1 cellular context compared by ENCODE assay signal in the genomic region with DNA sequence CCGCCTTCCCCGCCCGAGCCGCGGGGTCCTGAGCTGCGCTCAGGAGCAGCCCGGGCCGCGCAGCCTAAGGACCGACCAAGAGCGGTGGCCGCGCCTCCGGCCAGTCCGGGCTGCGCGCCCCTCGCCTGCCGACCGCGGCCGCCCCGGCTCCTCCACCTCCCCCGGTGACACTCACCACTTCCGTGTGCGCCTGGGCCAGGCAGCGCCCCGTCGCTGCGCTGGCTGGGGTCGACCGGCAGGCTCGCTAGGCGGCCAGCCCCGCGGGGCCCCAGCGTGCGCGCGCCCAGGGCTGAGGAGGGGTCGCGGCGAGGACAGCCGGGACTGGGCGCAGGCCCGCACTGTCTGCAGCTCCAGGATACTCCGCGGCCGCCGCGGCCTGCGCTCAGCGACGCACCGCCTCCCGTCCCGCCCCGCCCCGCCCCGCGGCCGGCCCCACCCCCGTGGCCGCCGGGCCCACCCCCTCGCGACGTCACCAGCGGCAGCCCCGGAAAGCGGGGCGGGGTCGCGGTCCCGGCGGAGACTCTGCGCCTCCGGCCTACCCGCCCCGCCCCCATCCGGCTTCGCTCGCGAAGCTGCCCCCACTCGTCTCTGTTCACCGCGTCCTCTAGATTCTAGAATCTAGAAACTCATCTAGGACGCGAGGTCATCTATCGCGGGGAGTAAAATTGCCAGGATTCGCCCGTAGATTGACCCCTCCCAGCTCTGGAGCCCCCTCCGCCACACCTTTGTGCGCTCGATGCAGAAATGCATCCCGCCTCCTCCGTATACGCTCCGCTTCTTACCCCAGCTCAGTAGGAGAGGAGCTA.
TF ChIP-seq lines count a peak whose summit lies in the region.

A gene (minus strand): TSS at position 392 of the 806 bp plus-strand sequence. CDS start 80,285 bp downstream, outside the sequence.

TF ChIP-seq in HepG2, 621 proteins besides CTCF, POLR2A, EP300 and RAD21 (continued from another document and continues in another):
- TF ChIP-seq, protein P1, sequence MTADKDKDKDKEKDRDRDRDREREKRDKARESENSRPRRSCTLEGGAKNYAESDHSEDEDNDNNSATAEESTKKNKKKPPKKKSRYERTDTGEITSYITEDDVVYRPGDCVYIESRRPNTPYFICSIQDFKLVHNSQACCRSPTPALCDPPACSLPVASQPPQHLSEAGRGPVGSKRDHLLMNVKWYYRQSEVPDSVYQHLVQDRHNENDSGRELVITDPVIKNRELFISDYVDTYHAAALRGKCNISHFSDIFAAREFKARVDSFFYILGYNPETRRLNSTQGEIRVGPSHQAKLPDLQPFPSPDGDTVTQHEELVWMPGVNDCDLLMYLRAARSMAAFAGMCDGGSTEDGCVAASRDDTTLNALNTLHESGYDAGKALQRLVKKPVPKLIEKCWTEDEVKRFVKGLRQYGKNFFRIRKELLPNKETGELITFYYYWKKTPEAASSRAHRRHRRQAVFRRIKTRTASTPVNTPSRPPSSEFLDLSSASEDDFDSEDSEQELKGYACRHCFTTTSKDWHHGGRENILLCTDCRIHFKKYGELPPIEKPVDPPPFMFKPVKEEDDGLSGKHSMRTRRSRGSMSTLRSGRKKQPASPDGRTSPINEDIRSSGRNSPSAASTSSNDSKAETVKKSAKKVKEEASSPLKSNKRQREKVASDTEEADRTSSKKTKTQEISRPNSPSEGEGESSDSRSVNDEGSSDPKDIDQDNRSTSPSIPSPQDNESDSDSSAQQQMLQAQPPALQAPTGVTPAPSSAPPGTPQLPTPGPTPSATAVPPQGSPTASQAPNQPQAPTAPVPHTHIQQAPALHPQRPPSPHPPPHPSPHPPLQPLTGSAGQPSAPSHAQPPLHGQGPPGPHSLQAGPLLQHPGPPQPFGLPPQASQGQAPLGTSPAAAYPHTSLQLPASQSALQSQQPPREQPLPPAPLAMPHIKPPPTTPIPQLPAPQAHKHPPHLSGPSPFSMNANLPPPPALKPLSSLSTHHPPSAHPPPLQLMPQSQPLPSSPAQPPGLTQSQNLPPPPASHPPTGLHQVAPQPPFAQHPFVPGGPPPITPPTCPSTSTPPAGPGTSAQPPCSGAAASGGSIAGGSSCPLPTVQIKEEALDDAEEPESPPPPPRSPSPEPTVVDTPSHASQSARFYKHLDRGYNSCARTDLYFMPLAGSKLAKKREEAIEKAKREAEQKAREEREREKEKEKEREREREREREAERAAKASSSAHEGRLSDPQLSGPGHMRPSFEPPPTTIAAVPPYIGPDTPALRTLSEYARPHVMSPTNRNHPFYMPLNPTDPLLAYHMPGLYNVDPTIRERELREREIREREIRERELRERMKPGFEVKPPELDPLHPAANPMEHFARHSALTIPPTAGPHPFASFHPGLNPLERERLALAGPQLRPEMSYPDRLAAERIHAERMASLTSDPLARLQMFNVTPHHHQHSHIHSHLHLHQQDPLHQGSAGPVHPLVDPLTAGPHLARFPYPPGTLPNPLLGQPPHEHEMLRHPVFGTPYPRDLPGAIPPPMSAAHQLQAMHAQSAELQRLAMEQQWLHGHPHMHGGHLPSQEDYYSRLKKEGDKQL (CRISPR knock-in tag; IDR thresholded peaks at IDR 0.05; ENCODE audit: low read depth), result no peak
- TF ChIP-seq ELF3 (CRISPR knock-in tag; IDR thresholded peaks at IDR 0.05) (peak; percentile 74), ZNF12 (CRISPR knock-in tag; IDR thresholded peaks at IDR 0.05) (no peak), MAZ (IDR thresholded peaks at IDR 0.05; ENCODE audit: borderline replicate concordance, low read depth, low read length) (peak; percentile 64; the same call in 1 of the 2 replicates), MAZ (CRISPR knock-in tag; IDR thresholded peaks at IDR 0.05; ENCODE audit: low read depth) (peak; percentile 89), ZFX (CRISPR knock-in tag; IDR thresholded peaks at IDR 0.05; ENCODE audit: low read depth) (peak; percentile 91), ZNF556 (CRISPR knock-in tag; IDR thresholded peaks at IDR 0.05; ENCODE audit: borderline replicate concordance) (peak; percentile 87; the same call in 1 of the 2 replicates), NR2F1 (CRISPR knock-in tag; IDR thresholded peaks at IDR 0.05) (no peak), ZSCAN29 (CRISPR knock-in tag; conservative IDR thresholded peaks at IDR 0.05) (peak; percentile 64; the same call in 1 of the 2 replicates), SKI (IDR thresholded peaks at IDR 0.05; ENCODE audit: partially characterized antibody) (peak; percentile 59), NFE2L1 (CRISPR knock-in tag; IDR thresholded peaks at IDR 0.05; ENCODE audit: borderline replicate concordance) (no peak), TAF1 (CRISPR knock-in tag; IDR thresholded peaks at IDR 0.05) (peak; percentile 66), POLR2G (IDR thresholded peaks at IDR 0.05; ENCODE audit: low read depth, low read length) (peak; percentile 67), ZNF773 (CRISPR knock-in tag; IDR thresholded peaks at IDR 0.05; ENCODE audit: borderline replicate concordance) (peak; percentile 27; the same call in 1 of the 2 replicates), ZNF792 (CRISPR knock-in tag; IDR thresholded peaks at IDR 0.05) (no peak), GLI4 (CRISPR knock-in tag; IDR thresholded peaks at IDR 0.05; ENCODE audit: borderline replicate concordance) (no peak), WIZ (CRISPR knock-in tag; IDR thresholded peaks at IDR 0.05) (no peak), MIXL1 (CRISPR knock-in tag; IDR thresholded peaks at IDR 0.05) (no peak), MYC (CRISPR knock-in tag; IDR thresholded peaks at IDR 0.05; ENCODE audit: borderline replicate concordance) (peak; percentile 61), ZNF761 (CRISPR knock-in tag; conservative IDR thresholded peaks at IDR 0.05) (peak; percentile 80), CAMTA2 (CRISPR knock-in tag; IDR thresholded peaks at IDR 0.05; ENCODE audit: borderline replicate concordance) (no peak), GABPB1 (CRISPR knock-in tag; IDR thresholded peaks at IDR 0.05) (peak; percentile 50; the same call in 1 of the 2 replicates), ZNF543 (CRISPR knock-in tag; IDR thresholded peaks at IDR 0.05) (0 out of 2 replicates have a peak, but pooled peaks have one; percentile 55), CCAR2 (optimal IDR thresholded peaks at IDR 0.05; ENCODE audit: low read depth, low read length) (no peak), ZNF674 (CRISPR knock-in tag; IDR thresholded peaks at IDR 0.05; ENCODE audit: low read depth) (peak; percentile 43; the same call in 1 of the 2 replicates), GATAD1 (CRISPR knock-in tag; IDR thresholded peaks at IDR 0.05) (peak; percentile 29; the same call in 1 of the 2 replicates), ZKSCAN8 (CRISPR knock-in tag; IDR thresholded peaks at IDR 0.05; ENCODE audit: borderline replicate concordance) (no peak), ZNF326 (CRISPR knock-in tag; IDR thresholded peaks at IDR 0.05; ENCODE audit: borderline replicate concordance) (no peak), ZKSCAN5 (CRISPR knock-in tag; IDR thresholded peaks at IDR 0.05) (no peak), TCF7 (IDR thresholded peaks at IDR 0.05; ENCODE audit: low read depth) (no peak), ZNF644 (CRISPR knock-in tag; IDR thresholded peaks at IDR 0.05; ENCODE audit: low read depth) (no peak), ZNF431 (CRISPR knock-in tag; IDR thresholded peaks at IDR 0.05; ENCODE audit: borderline replicate concordance, low read depth) (no peak), ZNF121 (CRISPR knock-in tag; IDR thresholded peaks at IDR 0.05) (no peak)
- TF ChIP-seq, protein P2, sequence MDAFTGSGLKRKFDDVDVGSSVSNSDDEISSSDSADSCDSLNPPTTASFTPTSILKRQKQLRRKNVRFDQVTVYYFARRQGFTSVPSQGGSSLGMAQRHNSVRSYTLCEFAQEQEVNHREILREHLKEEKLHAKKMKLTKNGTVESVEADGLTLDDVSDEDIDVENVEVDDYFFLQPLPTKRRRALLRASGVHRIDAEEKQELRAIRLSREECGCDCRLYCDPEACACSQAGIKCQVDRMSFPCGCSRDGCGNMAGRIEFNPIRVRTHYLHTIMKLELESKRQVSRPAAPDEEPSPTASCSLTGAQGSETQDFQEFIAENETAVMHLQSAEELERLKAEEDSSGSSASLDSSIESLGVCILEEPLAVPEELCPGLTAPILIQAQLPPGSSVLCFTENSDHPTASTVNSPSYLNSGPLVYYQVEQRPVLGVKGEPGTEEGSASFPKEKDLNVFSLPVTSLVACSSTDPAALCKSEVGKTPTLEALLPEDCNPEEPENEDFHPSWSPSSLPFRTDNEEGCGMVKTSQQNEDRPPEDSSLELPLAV (CRISPR knock-in tag; conservative IDR thresholded peaks at IDR 0.05; ENCODE audit: low read depth), result no peak
- TF ChIP-seq, protein P3, sequence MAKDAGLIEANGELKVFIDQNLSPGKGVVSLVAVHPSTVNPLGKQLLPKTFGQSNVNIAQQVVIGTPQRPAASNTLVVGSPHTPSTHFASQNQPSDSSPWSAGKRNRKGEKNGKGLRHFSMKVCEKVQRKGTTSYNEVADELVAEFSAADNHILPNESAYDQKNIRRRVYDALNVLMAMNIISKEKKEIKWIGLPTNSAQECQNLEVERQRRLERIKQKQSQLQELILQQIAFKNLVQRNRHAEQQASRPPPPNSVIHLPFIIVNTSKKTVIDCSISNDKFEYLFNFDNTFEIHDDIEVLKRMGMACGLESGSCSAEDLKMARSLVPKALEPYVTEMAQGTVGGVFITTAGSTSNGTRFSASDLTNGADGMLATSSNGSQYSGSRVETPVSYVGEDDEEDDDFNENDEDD (CRISPR knock-in tag; IDR thresholded peaks at IDR 0.05; ENCODE audit: borderline replicate concordance), result peak; percentile 19; the same call in 1 of the 2 replicates
- TF ChIP-seq, protein P4, sequence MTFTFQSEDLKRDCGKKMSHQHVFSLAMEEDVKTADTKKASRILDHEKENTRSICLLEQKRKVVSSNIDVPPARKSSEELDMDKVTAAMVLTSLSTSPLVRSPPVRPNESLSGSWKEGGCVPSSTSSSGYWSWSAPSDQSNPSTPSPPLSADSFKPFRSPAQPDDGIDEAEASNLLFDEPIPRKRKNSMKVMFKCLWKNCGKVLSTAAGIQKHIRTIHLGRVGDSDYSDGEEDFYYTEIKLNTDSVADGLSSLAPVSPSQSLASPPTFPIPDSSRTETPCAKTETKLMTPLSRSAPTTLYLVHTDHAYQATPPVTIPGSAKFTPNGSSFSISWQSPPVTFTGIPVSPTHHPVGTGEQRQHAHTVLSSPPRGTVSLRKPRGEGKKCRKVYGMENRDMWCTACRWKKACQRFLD (CRISPR knock-in tag; IDR thresholded peaks at IDR 0.05; ENCODE audit: borderline replicate concordance), result no peak
- TF ChIP-seq, protein P5, sequence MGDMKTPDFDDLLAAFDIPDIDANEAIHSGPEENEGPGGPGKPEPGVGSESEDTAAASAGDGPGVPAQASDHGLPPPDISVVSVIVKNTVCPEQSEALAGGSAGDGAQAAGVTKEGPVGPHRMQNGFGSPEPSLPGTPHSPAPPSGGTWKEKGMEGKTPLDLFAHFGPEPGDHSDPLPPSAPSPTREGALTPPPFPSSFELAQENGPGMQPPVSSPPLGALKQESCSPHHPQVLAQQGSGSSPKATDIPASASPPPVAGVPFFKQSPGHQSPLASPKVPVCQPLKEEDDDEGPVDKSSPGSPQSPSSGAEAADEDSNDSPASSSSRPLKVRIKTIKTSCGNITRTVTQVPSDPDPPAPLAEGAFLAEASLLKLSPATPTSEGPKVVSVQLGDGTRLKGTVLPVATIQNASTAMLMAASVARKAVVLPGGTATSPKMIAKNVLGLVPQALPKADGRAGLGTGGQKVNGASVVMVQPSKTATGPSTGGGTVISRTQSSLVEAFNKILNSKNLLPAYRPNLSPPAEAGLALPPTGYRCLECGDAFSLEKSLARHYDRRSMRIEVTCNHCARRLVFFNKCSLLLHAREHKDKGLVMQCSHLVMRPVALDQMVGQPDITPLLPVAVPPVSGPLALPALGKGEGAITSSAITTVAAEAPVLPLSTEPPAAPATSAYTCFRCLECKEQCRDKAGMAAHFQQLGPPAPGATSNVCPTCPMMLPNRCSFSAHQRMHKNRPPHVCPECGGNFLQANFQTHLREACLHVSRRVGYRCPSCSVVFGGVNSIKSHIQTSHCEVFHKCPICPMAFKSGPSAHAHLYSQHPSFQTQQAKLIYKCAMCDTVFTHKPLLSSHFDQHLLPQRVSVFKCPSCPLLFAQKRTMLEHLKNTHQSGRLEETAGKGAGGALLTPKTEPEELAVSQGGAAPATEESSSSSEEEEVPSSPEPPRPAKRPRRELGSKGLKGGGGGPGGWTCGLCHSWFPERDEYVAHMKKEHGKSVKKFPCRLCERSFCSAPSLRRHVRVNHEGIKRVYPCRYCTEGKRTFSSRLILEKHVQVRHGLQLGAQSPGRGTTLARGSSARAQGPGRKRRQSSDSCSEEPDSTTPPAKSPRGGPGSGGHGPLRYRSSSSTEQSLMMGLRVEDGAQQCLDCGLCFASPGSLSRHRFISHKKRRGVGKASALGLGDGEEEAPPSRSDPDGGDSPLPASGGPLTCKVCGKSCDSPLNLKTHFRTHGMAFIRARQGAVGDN (CRISPR knock-in tag; IDR thresholded peaks at IDR 0.05), result peak; percentile 55; the same call in 1 of the 2 replicates
- TF ChIP-seq, protein P6, sequence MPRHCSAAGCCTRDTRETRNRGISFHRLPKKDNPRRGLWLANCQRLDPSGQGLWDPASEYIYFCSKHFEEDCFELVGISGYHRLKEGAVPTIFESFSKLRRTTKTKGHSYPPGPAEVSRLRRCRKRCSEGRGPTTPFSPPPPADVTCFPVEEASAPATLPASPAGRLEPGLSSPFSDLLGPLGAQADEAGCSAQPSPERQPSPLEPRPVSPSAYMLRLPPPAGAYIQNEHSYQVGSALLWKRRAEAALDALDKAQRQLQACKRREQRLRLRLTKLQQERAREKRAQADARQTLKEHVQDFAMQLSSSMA (CRISPR knock-in tag; IDR thresholded peaks at IDR 0.05), result no peak
